ENCODE assay signal across 9 cellular contexts in the genomic region with DNA sequence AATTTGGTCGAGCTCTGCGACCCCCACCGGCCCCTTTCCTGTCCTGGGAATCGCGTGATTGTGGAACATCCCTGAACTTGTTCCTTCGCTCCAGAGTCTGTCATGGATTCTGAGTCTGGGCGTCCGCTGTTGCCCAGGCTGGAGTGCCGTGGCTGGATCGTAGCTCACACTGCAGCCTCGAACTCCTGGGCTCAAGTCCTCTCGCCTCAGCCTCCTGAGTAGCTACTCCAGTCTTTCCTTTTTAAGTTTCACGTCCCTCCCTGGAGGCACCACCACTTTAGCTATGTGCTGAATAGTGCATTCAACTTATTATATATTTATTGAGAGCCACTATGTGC. TPM values are rescaled to one million over a fixed set of nuclear protein-coding genes. Genes with fewer than 3 reads are reported as not detected.
DNase-seq lines count a peak whose midpoint lies in the region; ATAC-seq, FAIRE-seq and TF ChIP-seq lines count a peak whose summit lies in the region.
"Had no signal": no experiment of that assay in that cellular context is flagged by ENCODE, and none has a peak within 500 bp of the region (broad histone marks: within the 10 kb centered on the region; RNA-seq: fewer than 3 reads in every experiment).

No MANE protein-coding gene starts in this region.

- H3K4me3 ChIP-seq in HUES64 (ENCODE audit: low read length), result peak overlapping the region; percentile 75
- peak overlapping the region; percentile 43 for H3K4me3 ChIP-seq in K562
- H3K4me3 ChIP-seq in thymus (ENCODE audit: low read length), result peak overlapping the region; percentile 63

- BruUV-seq in K562 (replicated peaks; lab: Mats Ljungman, UMichigan), result no TSS peak

- 14% methylated on average over 13 of the region's 13 CpGs for WGBS in HUES64
- WGBS in K562 (ENCODE audit: insufficient coverage, low coverage, missing lambda C conversion rate), result 20% methylated on average over 8 of the region's 13 CpGs
- WGBS in thymus, result 12% methylated on average over 13 of the region's 13 CpGs

- TF ChIP-seq RAD21 in K562 (CRISPR knock-in tag; conservative IDR thresholded peaks at IDR 0.05 in 1 of 2, IDR thresholded peaks at IDR 0.05 in 1 of 2), result no peak

- peak overlapping the region; percentile 82 for H2AFZ ChIP-seq in K562 (ENCODE audit: low read depth, low read length)

- ATAC-seq in K562 (peak; percentile 55), left lobe of liver (peak; percentile 33), HG03045 (IDR thresholded peaks at IDR 0.05; ENCODE audit: unreplicated experiment) (no peak), HG02678 (IDR thresholded peaks at IDR 0.05; ENCODE audit: unreplicated experiment) (no peak)

- H3K27ac ChIP-seq in HUES64 (ENCODE audit: low read depth, low read length), result no peak overlapping the region
- H3K27ac ChIP-seq in K562 (ENCODE audit: extremely low read depth, low read depth, low read length), result no peak overlapping the region
- no peak overlapping the region for H3K27ac ChIP-seq in thymus (ENCODE audit: low read depth)

- no peak for TF ChIP-seq POLR2A in K562 (conservative IDR thresholded peaks at IDR 0.05)

- intact Hi-C loops in K562 (cut with micrococcal nuclease), result no loop called here

- no peaks in the 10 kb centered on the region for H3K79me2 ChIP-seq in K562 (ENCODE audit: control insufficient read depth, insufficient read depth, low read length)

- H3K4me1 ChIP-seq in ES-I3 (ENCODE audit: insufficient read depth, low read length) (no peaks in the 10 kb centered on the region), HUES64 (ENCODE audit: insufficient read depth, low read length) (0 out of 2 replicates have a peak, but pooled peaks cover 7% of the 10 kb centered on the region), K562 (replicated peaks in 1 of 2; ENCODE audit: control insufficient read depth in 2 of 2, insufficient read depth in 2 of 2, low read length in 2 of 2) (peaks cover 0 to 10% of the 10 kb centered on the region in 2 experiments; a peak in 2 of 5 replicates), thymus (ENCODE audit: control insufficient read depth, insufficient read depth, low read length) (no peaks in the 10 kb centered on the region)

- TF ChIP-seq CTCF in K562 (IDR thresholded peaks at IDR 0.05 in 2 of 3, conservative IDR thresholded peaks at IDR 0.05 in 1 of 3; ENCODE audit: insufficient read depth in 2 of 3, low read depth in 1 of 3, low read length in 3 of 3), result no peak

- H3K9me1 ChIP-seq in K562 (ENCODE audit: control insufficient read depth, insufficient read depth, low read length), result no peaks in the 10 kb centered on the region

- H3K9ac ChIP-seq in ES-I3 (ENCODE audit: low read depth, low read length) (peak overlapping the region; percentile 87), HUES64 (ENCODE audit: low read depth, low read length) (peak overlapping the region; percentile 76), K562 (ENCODE audit: insufficient read depth in 1 of 2, low read depth in 2 of 2, low read length in 2 of 2) (peak overlapping the region; percentile 38 to 84; a peak in 3 of 4 replicates)

- no peaks in the 10 kb centered on the region for H4K20me1 ChIP-seq in K562 (replicated peaks; ENCODE audit: control insufficient read depth, insufficient read depth, low read length)

- H3K9me3 ChIP-seq in ES-I3 (ENCODE audit: control insufficient read depth, insufficient read depth, low read length) (no peaks in the 10 kb centered on the region), HUES64 (ENCODE audit: insufficient read depth, low read depth, low read length) (no peaks in the 10 kb centered on the region), K562 (replicated peaks; ENCODE audit: control insufficient read depth, insufficient read depth, low read depth, low read length) (no peaks in the 10 kb centered on the region), thymus (ENCODE audit: control insufficient read depth) (no peaks in the 10 kb centered on the region)

- no peaks in the 10 kb centered on the region for H3K36me3 ChIP-seq in ES-I3 (ENCODE audit: insufficient read depth, low read length)
- H3K36me3 ChIP-seq in HUES64 (ENCODE audit: insufficient read depth, low read length), result no peaks in the 10 kb centered on the region
- no peaks in the 10 kb centered on the region for H3K36me3 ChIP-seq in K562 (ENCODE audit: control insufficient read depth, insufficient read depth, low read length)
- no peaks in the 10 kb centered on the region for H3K36me3 ChIP-seq in thymus (ENCODE audit: control insufficient read depth, insufficient read depth)

- POLR2A ChIA-PET in K562 (lab: Yijun Ruan, JAX), result interaction anchor here (1.3 kb wide), 1 partner anchor 13 kb away, joined by 3 read pairs; no protein-coding TSS in a partner anchor

- DNase-seq in K562 (ENCODE audit: extremely low read depth in 1 of 4, low spot score in 3 of 4) (no peak), left lobe of liver (ENCODE audit: low spot score) (no peak), COLO668 (lab: John Stamatoyannopoulos, UW; ENCODE audit: unreplicated experiment) (no peak)

- CTCF ChIA-PET in K562 (lab: Yijun Ruan, JAX; ENCODE audit: low intra/inter-chr PET ratio), result no interaction called here

- FAIRE-seq in K562 (lab: Jason Lieb, UNC), result no peak

- peaks cover 50% of the 10 kb centered on the region for H3K27me3 ChIP-seq in HUES64 (ENCODE audit: insufficient read depth, low read length)
- no peaks in the 10 kb centered on the region for H3K27me3 ChIP-seq in K562 (ENCODE audit: control insufficient read depth in 2 of 2, insufficient read depth in 2 of 2, low read length in 2 of 2)
- peaks cover 3% of the 10 kb centered on the region for H3K27me3 ChIP-seq in thymus (ENCODE audit: control insufficient read depth, insufficient read depth)

- in situ Hi-C loops in K562 (cut with MboI), result no loop called here

- no peak for TF ChIP-seq EP300 in K562 (IDR thresholded peaks at IDR 0.05; ENCODE audit: low read length)

- H3K4me2 ChIP-seq in K562 (ENCODE audit: insufficient read depth, low read length), result peak overlapping the region; percentile 55; the same call in 1 of the 2 replicates

RNA-seq across cellular contexts. Expression of a gene that starts 0.7 kb away (rescaled TPM):
- polyA plus RNA-seq in HUES64 (2013, experiment 1 of 2), result not detected
- polyA plus RNA-seq in HUES64 (2013, experiment 2 of 2), result not detected
- not detected in 2 replicates for total RNA-seq in K562 (2011; cell fraction: chromatin; rRNA removed; ENCODE audit: low replicate concordance)
- 0.17 TPM in 1 of 2 replicates, not detected in the other for total RNA-seq in K562 (2011; cell fraction: nucleolus; rRNA removed)
- not detected in 2 replicates for total RNA-seq in K562 (2011; cell fraction: nucleoplasm; rRNA removed)
- total RNA-seq in K562 (2014; rRNA removed) (not detected in 2 replicates), K562 (2014; rRNA removed; fragmentation: Illumina TruSeq; extraction: Trizol) (not detected in 2 replicates), K562 (2015; rRNA removed; fragmentation: Illumina TruSeq; extraction: Trizol) (not detected in 2 replicates), K562 (2021) (not detected in 2 replicates), left lobe of liver (1.6 TPM)
- polyA plus RNA-seq in K562 (2011; rRNA removed) (not detected in 2 replicates), K562 (2014; fragmentation: Illumina TruSeq; extraction: Trizol) (not detected in 2 replicates), K562 (2014; fragmentation: Nextera tagmentation; extraction: Ambion mirVana) (not detected), K562 (2014; rRNA removed) (not detected in 2 replicates), thymus (0.05 TPM)
- not detected in 2 replicates for polyA plus RNA-seq in K562 (2011; cell fraction: cytosol; rRNA removed)
- not detected in 2 replicates for polyA plus RNA-seq in K562 (2011; cell fraction: nucleus; rRNA removed)
- not detected in 2 replicates for polyA plus RNA-seq in K562 (2012)
- polyA minus RNA-seq in K562 (2011; rRNA and poly(A)+ RNA removed), result not detected in 2 replicates
- polyA minus RNA-seq in K562 (2011; cell fraction: cytosol; rRNA and poly(A)+ RNA removed), result not detected in 2 replicates
- polyA minus RNA-seq in K562 (2011; cell fraction: nucleus; rRNA and poly(A)+ RNA removed), result 0.27 and 0.67 TPM in 2 replicates
- total RNA-seq: pulmonary artery endothelial cell had no signal

RNA-seq across cellular contexts. Expression of a gene that starts 21.3 kb away (rescaled TPM):
- polyA plus RNA-seq in HUES64 (2013, experiment 1 of 2), result 1.0 TPM
- 0.70 TPM for polyA plus RNA-seq in HUES64 (2013, experiment 2 of 2)
- not detected in 2 replicates for total RNA-seq in K562 (2011; cell fraction: chromatin; rRNA removed; ENCODE audit: low replicate concordance)
- total RNA-seq in K562 (2011; cell fraction: nucleolus; rRNA removed), result not detected in 2 replicates
- total RNA-seq in K562 (2011; cell fraction: nucleoplasm; rRNA removed), result not detected in 2 replicates
- total RNA-seq in K562 (2014; rRNA removed) (not detected in 2 replicates), K562 (2014; rRNA removed; fragmentation: Illumina TruSeq; extraction: Trizol) (not detected in 2 replicates), K562 (2015; rRNA removed; fragmentation: Illumina TruSeq; extraction: Trizol) (not detected in 2 replicates), K562 (2021) (not detected in 2 replicates), left lobe of liver (9.9 TPM)
- polyA plus RNA-seq in K562 (2011; rRNA removed) (not detected in 2 replicates), K562 (2014; fragmentation: Illumina TruSeq; extraction: Trizol) (not detected in 2 replicates), K562 (2014; fragmentation: Nextera tagmentation; extraction: Ambion mirVana) (not detected), K562 (2014; rRNA removed) (not detected in 2 replicates), thymus (1.6 TPM)
- not detected in 2 replicates for polyA plus RNA-seq in K562 (2011; cell fraction: cytosol; rRNA removed)
- not detected in 2 replicates for polyA plus RNA-seq in K562 (2011; cell fraction: nucleus; rRNA removed)
- polyA plus RNA-seq in K562 (2012), result not detected in 2 replicates
- polyA minus RNA-seq in K562 (2011; rRNA and poly(A)+ RNA removed), result not detected in 2 replicates
- polyA minus RNA-seq in K562 (2011; cell fraction: cytosol; rRNA and poly(A)+ RNA removed), result not detected in 2 replicates
- not detected in 2 replicates for polyA minus RNA-seq in K562 (2011; cell fraction: nucleus; rRNA and poly(A)+ RNA removed)

RNA-seq across cellular contexts. Expression of a gene that starts 31.8 kb away (rescaled TPM):
- 8.1 TPM for polyA plus RNA-seq in HUES64 (2013, experiment 1 of 2)
- polyA plus RNA-seq in HUES64 (2013, experiment 2 of 2), result 8.8 TPM
- 2.1 and 2.3 TPM in 2 replicates for total RNA-seq in K562 (2011; cell fraction: chromatin; rRNA removed; ENCODE audit: low replicate concordance)
- 0.39 and 0.67 TPM in 2 replicates for total RNA-seq in K562 (2011; cell fraction: nucleolus; rRNA removed)
- 2.0 and 3.0 TPM in 2 replicates for total RNA-seq in K562 (2011; cell fraction: nucleoplasm; rRNA removed)
- total RNA-seq in K562 (2014; rRNA removed) (1.6 and 2.3 TPM in 2 replicates), K562 (2014; rRNA removed; fragmentation: Illumina TruSeq; extraction: Trizol) (6.3 and 10.3 TPM in 2 replicates), K562 (2015; rRNA removed; fragmentation: Illumina TruSeq; extraction: Trizol) (2.1 and 3.7 TPM in 2 replicates), K562 (2021) (4.8 and 5.8 TPM in 2 replicates), left lobe of liver (1.6 TPM)
- polyA plus RNA-seq in K562 (2011; rRNA removed) (3.2 and 4.1 TPM in 2 replicates), K562 (2014; fragmentation: Illumina TruSeq; extraction: Trizol) (4.7 and 5.6 TPM in 2 replicates), K562 (2014; fragmentation: Nextera tagmentation; extraction: Ambion mirVana) (10 to 100 TPM in 1 of 2 experiments, 1 to 10 TPM in 1; 8.9 to 11.7 TPM), K562 (2014; rRNA removed) (1.4 and 4.8 TPM in 2 replicates), thymus (4.1 TPM)
- polyA plus RNA-seq in K562 (2011; cell fraction: cytosol; rRNA removed), result 0.24 and 0.99 TPM in 2 replicates
- 0.74 and 1.5 TPM in 2 replicates for polyA plus RNA-seq in K562 (2011; cell fraction: nucleus; rRNA removed)
- polyA plus RNA-seq in K562 (2012), result 3.2 and 3.4 TPM in 2 replicates
- polyA minus RNA-seq in K562 (2011; rRNA and poly(A)+ RNA removed), result 2.1 and 2.8 TPM in 2 replicates
- 0.95 and 2.3 TPM in 2 replicates for polyA minus RNA-seq in K562 (2011; cell fraction: cytosol; rRNA and poly(A)+ RNA removed)
- polyA minus RNA-seq in K562 (2011; cell fraction: nucleus; rRNA and poly(A)+ RNA removed), result 0.67 and 2.0 TPM in 2 replicates

RNA-seq across cellular contexts. Expression of a gene that starts 44.0 kb away (rescaled TPM):
- 7.6 TPM for polyA plus RNA-seq in HUES64 (2013, experiment 1 of 2)
- polyA plus RNA-seq in HUES64 (2013, experiment 2 of 2), result 10.2 TPM
- 0.44 and 0.77 TPM in 2 replicates for total RNA-seq in K562 (2011; cell fraction: chromatin; rRNA removed; ENCODE audit: low replicate concordance)
- 0.53 TPM in 1 of 2 replicates, not detected in the other for total RNA-seq in K562 (2011; cell fraction: nucleolus; rRNA removed)
- not detected in 2 replicates for total RNA-seq in K562 (2011; cell fraction: nucleoplasm; rRNA removed)
- total RNA-seq in K562 (2014; rRNA removed) (not detected in 2 replicates), K562 (2014; rRNA removed; fragmentation: Illumina TruSeq; extraction: Trizol) (not detected in 2 replicates), K562 (2015; rRNA removed; fragmentation: Illumina TruSeq; extraction: Trizol) (not detected in 2 replicates), K562 (2021) (0.22 TPM in 1 of 2 replicates, not detected in the other), left lobe of liver (141 TPM)
- polyA plus RNA-seq in K562 (2011; rRNA removed) (0.04 and 0.08 TPM in 2 replicates), K562 (2014; fragmentation: Illumina TruSeq; extraction: Trizol) (not detected in 2 replicates), K562 (2014; fragmentation: Nextera tagmentation; extraction: Ambion mirVana) (under 1 TPM in 1 of 2 experiments, not detected in 1; 0.04 TPM), K562 (2014; rRNA removed) (0.15 TPM in 1 of 2 replicates, not detected in the other), thymus (13.8 TPM)
- 0.06 TPM in 1 of 2 replicates, not detected in the other for polyA plus RNA-seq in K562 (2011; cell fraction: cytosol; rRNA removed)
- polyA plus RNA-seq in K562 (2011; cell fraction: nucleus; rRNA removed), result 0.14 and 0.20 TPM in 2 replicates
- 0.10 TPM in 1 of 2 replicates, not detected in the other for polyA plus RNA-seq in K562 (2012)
- polyA minus RNA-seq in K562 (2011; rRNA and poly(A)+ RNA removed), result not detected in 2 replicates
- polyA minus RNA-seq in K562 (2011; cell fraction: cytosol; rRNA and poly(A)+ RNA removed), result not detected in 2 replicates
- polyA minus RNA-seq in K562 (2011; cell fraction: nucleus; rRNA and poly(A)+ RNA removed), result 0.27 and 0.56 TPM in 2 replicates

RNA-seq across cellular contexts. Expression of a gene that starts 54.3 kb away (rescaled TPM):
- polyA plus RNA-seq in HUES64 (2013, experiment 1 of 2), result not detected
- polyA plus RNA-seq in HUES64 (2013, experiment 2 of 2), result 0.51 TPM
- not detected in 2 replicates for total RNA-seq in K562 (2011; cell fraction: chromatin; rRNA removed; ENCODE audit: low replicate concordance)
- total RNA-seq in K562 (2011; cell fraction: nucleolus; rRNA removed), result not detected in 2 replicates
- not detected in 2 replicates for total RNA-seq in K562 (2011; cell fraction: nucleoplasm; rRNA removed)
- not detected in 2 replicates for total RNA-seq in K562 (2014; rRNA removed)
- not detected in 2 replicates for total RNA-seq in K562 (2014; rRNA removed; fragmentation: Illumina TruSeq; extraction: Trizol)
- not detected in 2 replicates for total RNA-seq in K562 (2015; rRNA removed; fragmentation: Illumina TruSeq; extraction: Trizol)
- total RNA-seq in K562 (2021), result not detected in 2 replicates
- polyA plus RNA-seq in K562 (2011; rRNA removed), result not detected in 2 replicates
- polyA plus RNA-seq in K562 (2011; cell fraction: cytosol; rRNA removed), result not detected in 2 replicates
- polyA plus RNA-seq in K562 (2011; cell fraction: nucleus; rRNA removed), result not detected in 2 replicates
- polyA plus RNA-seq in K562 (2012), result 0.07 and 0.08 TPM in 2 replicates
- not detected in 2 replicates for polyA plus RNA-seq in K562 (2014; fragmentation: Illumina TruSeq; extraction: Trizol)
- not detected for polyA plus RNA-seq in K562 (2014; fragmentation: Nextera tagmentation; extraction: Ambion mirVana)
- not detected in 2 replicates for polyA plus RNA-seq in K562 (2014; rRNA removed)
- not detected in 2 replicates for polyA minus RNA-seq in K562 (2011; rRNA and poly(A)+ RNA removed)
- not detected in 2 replicates for polyA minus RNA-seq in K562 (2011; cell fraction: cytosol; rRNA and poly(A)+ RNA removed)
- polyA minus RNA-seq in K562 (2011; cell fraction: nucleus; rRNA and poly(A)+ RNA removed), result not detected in 2 replicates
- 3.2 TPM for total RNA-seq in left lobe of liver
- polyA plus RNA-seq in thymus, result 0.14 TPM

Comparison
In these comparisons a context has a peak if more than half of its experiments do, and no peak if none do; other contexts are left out.
1. ATAC-seq: peak in K562 (single experiment) and left lobe of liver (single experiment); none in HG03045 (single experiment) and HG02678 (single experiment).
2. RNA of a gene that starts 21.3 kb away (total RNA-seq): 9.9 TPM in left lobe of liver (single experiment); not detected in K562; every median in the first group is over 10 times any median in the second.
3. Peak in every context shown above with its lines, with median percentiles within 50 percentile points of each other: H3K9ac ChIP-seq and H3K4me3 ChIP-seq.